In the genomic region with DNA sequence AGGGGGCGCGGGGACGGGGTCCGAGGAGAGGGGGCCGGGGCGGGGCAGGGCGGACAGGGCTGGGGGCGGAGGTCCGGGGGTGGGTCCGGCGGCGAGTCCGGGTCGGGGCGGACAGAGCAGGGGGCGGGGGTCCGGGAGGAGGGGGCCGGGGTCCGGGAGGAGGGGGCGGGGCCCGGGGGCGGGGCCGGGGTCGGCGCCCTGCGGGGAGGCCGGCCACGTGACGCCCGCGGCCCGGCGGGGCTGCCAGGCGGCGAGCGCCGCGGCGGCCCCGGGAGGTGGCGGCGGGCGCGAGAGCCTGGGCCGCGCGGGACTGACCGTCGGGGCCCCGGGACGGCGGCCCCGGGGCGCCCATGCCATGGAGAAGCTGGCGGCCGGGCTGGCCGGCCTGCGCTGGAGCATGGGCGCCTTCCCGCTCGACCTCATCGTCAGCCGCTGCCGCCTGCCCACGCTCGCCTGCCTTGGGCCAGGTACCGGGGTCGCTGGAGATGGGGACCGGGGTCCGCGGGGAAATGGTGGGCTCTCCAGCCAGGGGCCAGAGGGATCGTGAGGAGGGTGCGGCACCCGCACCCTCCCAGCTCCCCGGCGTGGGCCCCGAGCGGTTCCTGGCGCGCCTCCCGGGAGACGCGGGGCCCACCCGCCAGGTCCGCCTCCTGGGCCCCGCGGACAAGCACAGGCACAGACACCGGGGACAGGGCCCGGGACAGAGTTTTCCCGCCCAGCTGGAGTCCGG, we compare ENCODE assay signal across 8 cellular contexts. TPM values are rescaled to one million over a fixed set of nuclear protein-coding genes. Genes with fewer than 3 reads are reported as not detected.
A peak's percentile ranks its signal among the peaks of the same experiment; 100 is the strongest.
DNase-seq lines count a peak whose midpoint lies in the region; ATAC-seq lines count a peak whose summit lies in the region.

A gene (plus strand): TSS at position 223 of the 730 bp plus-strand sequence. CDS start 133 bp downstream, at position 356.

- intact Hi-C loops in activated CD4-positive, alpha-beta T cell treated with anti-CD3 and anti-CD28 coated beads, Interleukin-2, amount 10 ng/mL, durations not matched to agents 24 days and 14 days (cut with micrococcal nuclease), result loop anchor here (5.0 kb wide), 1 partner anchor 159 kb away; no protein-coding TSS in a partner anchor

- peaks cover 3% of the 10 kb centered on the region for H3K36me3 Mint-ChIP-seq in activated CD4-positive, alpha-beta T cell treated with anti-CD3 and anti-CD28 coated beads, Interleukin-2, amount 10 ng/mL, durations not matched to agents 24 days and 14 days (ENCODE audit: low read depth)

- H3K27ac Mint-ChIP-seq in activated CD4-positive, alpha-beta T cell treated with anti-CD3 and anti-CD28 coated beads, Interleukin-2, amount 10 ng/mL, durations not matched to agents 24 days and 14 days, result peak within 1 kb of the TSS; percentile 22
- H3K27ac Mint-ChIP-seq in stimulated activated naive CD8-positive, alpha-beta T cell treated with anti-CD3 and anti-CD28 coated beads, Interleukin-15, amount 100 ng/mL, for 72 hours, result peak within 1 kb of the TSS in 1 of 2 donors; percentile 27

- H3K4me3 Mint-ChIP-seq in activated CD4-positive, alpha-beta T cell treated with anti-CD3 and anti-CD28 coated beads, Interleukin-2, amount 10 ng/mL, durations not matched to agents 24 days and 14 days, result peak within 1 kb of the TSS; percentile 84
- H3K4me3 Mint-ChIP-seq in stimulated activated naive CD8-positive, alpha-beta T cell treated with anti-CD3 and anti-CD28 coated beads, Interleukin-15, amount 100 ng/mL, for 72 hours, result peak within 1 kb of the TSS; percentile 80 to 83

- no peaks in the 10 kb centered on the region for H3K9me3 Mint-ChIP-seq in activated CD4-positive, alpha-beta T cell treated with anti-CD3 and anti-CD28 coated beads, Interleukin-2, amount 10 ng/mL, durations not matched to agents 24 days and 14 days
- no peaks in the 10 kb centered on the region for H3K9me3 Mint-ChIP-seq in stimulated activated naive CD8-positive, alpha-beta T cell treated with anti-CD3 and anti-CD28 coated beads, Interleukin-15, amount 100 ng/mL, for 72 hours

- H3K4me1 Mint-ChIP-seq in activated CD4-positive, alpha-beta T cell treated with anti-CD3 and anti-CD28 coated beads, Interleukin-2, amount 10 ng/mL, durations not matched to agents 24 days and 14 days, result peaks cover 11% of the 10 kb centered on the region
- peaks cover 20% of the 10 kb centered on the region for H3K4me1 Mint-ChIP-seq in stimulated activated naive CD8-positive, alpha-beta T cell treated with anti-CD3 and anti-CD28 coated beads, Interleukin-15, amount 100 ng/mL, for 72 hours

- peak; percentile 36 for ATAC-seq in stimulated activated naive CD8-positive, alpha-beta T cell treated with anti-CD3 and anti-CD28 coated beads, Interleukin-15, amount 100 ng/mL, for 72 hours
- no peak for ATAC-seq in HG02870 (IDR thresholded peaks at IDR 0.05; ENCODE audit: unreplicated experiment)

- H3K27me3 Mint-ChIP-seq in activated CD4-positive, alpha-beta T cell treated with anti-CD3 and anti-CD28 coated beads, Interleukin-2, amount 10 ng/mL, durations not matched to agents 24 days and 14 days, result peaks cover 44% of the 10 kb centered on the region
- H3K27me3 Mint-ChIP-seq in stimulated activated naive CD8-positive, alpha-beta T cell treated with anti-CD3 and anti-CD28 coated beads, Interleukin-15, amount 100 ng/mL, for 72 hours, result peaks cover 79% of the 10 kb centered on the region

- no peak for DNase-seq in activated CD4-positive, alpha-beta T cell treated with anti-CD3 and anti-CD28 coated beads, Interleukin-2, amount 10 ng/mL, durations not matched to agents 24 days and 14 days
- DNase-seq in activated CD4-positive, alpha-beta T cell treated with anti-CD3 and anti-CD28 coated beads, Interleukin-2, amount 50 U/mL, for 4 hours, result no peak
- DNase-seq in activated CD8-positive, alpha-beta memory T cell treated with anti-CD3 and anti-CD28 coated beads, Interleukin-2, amount 50 U/mL, for 48 hours, result peak; percentile 56
- no peak for DNase-seq in stimulated activated naive CD8-positive, alpha-beta T cell treated with anti-CD3 and anti-CD28 coated beads, Interleukin-15, amount 100 ng/mL, for 72 hours
- DNase-seq in midbrain (lab: John Stamatoyannopoulos, UW), result no peak
- DNase-seq in stimulated activated CD4-positive, alpha-beta T cell treated with anti-CD3 and anti-CD28 coated beads, Interleukin-1b, Interleukin-23, amount 100 ng/mL, for 48 hours, result no peak

- peak within 1 kb of the TSS; percentile 60 for H3K4me3 ChIP-seq in iPS-11a (ENCODE audit: low read depth, low read length)

RNA-seq across cellular contexts. Expression of the gene that starts here (rescaled TPM):
- 7.9 and 8.2 TPM in 2 replicates for total RNA-seq in activated CD4-positive, alpha-beta T cell treated with anti-CD3 and anti-CD28 coated beads, Interleukin-2, amount 10 ng/mL, durations not matched to agents 24 days and 14 days
